In the genomic region with DNA sequence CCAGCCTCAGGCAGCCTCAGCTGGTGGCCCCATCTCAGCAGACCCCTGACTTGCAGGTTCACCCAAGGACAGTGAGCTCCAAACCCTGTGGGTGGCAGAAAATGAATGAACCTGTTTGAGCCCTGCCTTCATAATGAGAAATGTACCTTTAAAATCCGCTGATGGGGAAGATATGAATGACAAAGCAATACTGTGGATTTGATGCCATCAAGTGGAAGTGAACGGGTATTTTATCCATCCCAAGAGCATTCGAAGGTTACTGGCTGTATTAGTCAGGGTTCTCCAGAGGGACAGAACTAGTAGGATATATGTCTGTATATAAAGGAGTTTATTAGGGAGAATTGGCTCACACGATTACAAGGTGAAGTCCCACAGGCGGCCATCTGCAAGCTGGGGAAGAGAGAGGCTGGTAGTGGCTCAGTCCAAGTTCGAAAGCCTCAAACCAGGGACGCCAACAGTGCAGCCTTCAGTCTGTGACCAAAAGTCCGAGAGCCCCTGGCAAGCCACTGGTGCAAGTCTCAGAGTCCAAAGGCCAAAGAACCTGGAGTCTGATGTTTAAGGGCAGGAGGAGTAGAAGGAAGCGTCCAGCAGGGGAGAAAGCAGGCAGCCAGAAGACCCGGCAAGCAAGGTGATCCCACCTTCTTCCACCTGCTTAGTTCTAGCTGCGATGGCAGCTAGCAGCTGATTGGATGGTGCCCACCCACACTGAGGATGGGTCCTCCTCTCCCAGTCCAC, we compare ENCODE assay signal across 13 cellular contexts. TPM values are rescaled to one million over a fixed set of nuclear protein-coding genes. Genes with fewer than 3 reads are reported as not detected.
DNase-seq lines count a peak whose midpoint lies in the region; ATAC-seq and TF ChIP-seq lines count a peak whose summit lies in the region.
"Had no signal": no experiment of that assay in that cellular context is flagged by ENCODE, and none has a peak within 500 bp of the region (broad histone marks: within the 10 kb centered on the region; RNA-seq: fewer than 3 reads in every experiment).

No MANE protein-coding gene starts in this region.

- H3K36me3 ChIP-seq in osteoblast (ENCODE audit: insufficient read depth, low read length) (no peaks in the 10 kb centered on the region), tibial nerve (no peaks in the 10 kb centered on the region)
- H3K36me3 ChIP-seq: BE2C, SJSA1 had no signal

- H3K4me1 Mint-ChIP-seq in activated T-cell treated with anti-CD3 and anti-CD28 coated beads, Interleukin-2, amount 50 U/mL, for 4 hours (ENCODE audit: low read depth), result peaks cover 91% of the 10 kb centered on the region
- H3K4me1 Mint-ChIP-seq in chondrocyte (ENCODE audit: low read depth), result peaks cover 45% of the 10 kb centered on the region

- H3K9me3 Mint-ChIP-seq in activated T-cell treated with anti-CD3 and anti-CD28 coated beads, Interleukin-2, amount 50 U/mL, for 4 hours, result no peaks in the 10 kb centered on the region
- no peaks in the 10 kb centered on the region for H3K9me3 Mint-ChIP-seq in chondrocyte (ENCODE audit: low read depth)
- H3K9me3 Mint-ChIP-seq: dendritic cell treated with granulocyte-macrophage colony-stimulating factor and Interleukin-4, amounts not matched to agents 40 ng/mL and 50 ng/mL, for 4 days; nephron progenitor cell had no signal

- in situ Hi-C loops in GM13977 (cut with MboI; ENCODE audit: low pct_unique_long_range_greater_than_20kb, low sequenced_read_pairs, unreplicated experiment), result no loop called here

- DNase-seq in activated T-cell treated with anti-CD3 and anti-CD28 coated beads, Interleukin-2, amount 50 U/mL, for 4 hours, result no peak
- no peak for DNase-seq in activated T-cell treated with anti-CD3 and anti-CD28 coated beads, Interleukin-2, amount 50 U/mL, for 48 hours
- peak; percentile 18 for DNase-seq in RWPE1 (ENCODE audit: low spot score)
- DNase-seq in chondrocyte (ENCODE audit: low spot score), result no peak
- no peak for DNase-seq in osteoblast (ENCODE audit: insufficient read length, low spot score, missing footprints)
- no peak for DNase-seq in GM13977 (ENCODE audit: low spot score)
- no peak for DNase-seq in tibial nerve (ENCODE audit: low spot score in 2 of 2)
- DNase-seq: BE2C; stimulated activated CD4-positive, alpha-beta T cell treated with anti-CD3 and anti-CD28 coated beads, Interleukin-1b, Interleukin-23, amount 100 ng/mL, for 48 hours had no signal

- POLR2A ChIA-PET in RWPE1 (lab: Yijun Ruan, JAX; ENCODE audit: low non-redundant PET), result no interaction called here

- H3K4me1 ChIP-seq in osteoblast (ENCODE audit: insufficient read depth, low read length), result peaks cover 32% of the 10 kb centered on the region
- peaks cover 0 to 63% (median 36%) of the 10 kb centered on the region in 4 donors for H3K4me1 ChIP-seq in tibial nerve

- CTCF ChIA-PET in RWPE1 (lab: Yijun Ruan, JAX), result interaction anchor here (0.6 kb wide), 1 partner anchor 33 kb away, joined by 4 read pairs; no protein-coding TSS in a partner anchor

- H3K27ac ChIP-seq in RWPE1 (no peak overlapping the region), osteoblast (ENCODE audit: low read depth, low read length) (no peak overlapping the region), tibial nerve (peak overlapping the region in 2 of 4 donors; percentile 73 to 78)
- H3K27ac ChIP-seq: SJSA1 had no signal

- no peaks in the 10 kb centered on the region for H3K27me3 ChIP-seq in osteoblast (ENCODE audit: insufficient read depth, low read length)
- no peaks in the 10 kb centered on the region for H3K27me3 ChIP-seq in tibial nerve
- H3K27me3 ChIP-seq: BE2C, SJSA1 had no signal

- no peak for TF ChIP-seq POLR2A in tibial nerve (IDR thresholded peaks at IDR 0.05)

- H4K20me1 ChIP-seq in osteoblast (ENCODE audit: insufficient read depth, low read length), result no peaks in the 10 kb centered on the region

- H3K79me2 ChIP-seq in osteoblast (ENCODE audit: insufficient read depth, low read length), result no peaks in the 10 kb centered on the region

- TF ChIP-seq EP300 in tibial nerve (IDR thresholded peaks at IDR 0.05), result no peak

- no peak overlapping the region for H2AFZ ChIP-seq in osteoblast (ENCODE audit: low read length)

- H3K4me3 Mint-ChIP-seq in activated T-cell treated with anti-CD3 and anti-CD28 coated beads, Interleukin-2, amount 50 U/mL, for 4 hours, result peak overlapping the region; percentile 19
- no peak overlapping the region for H3K4me3 Mint-ChIP-seq in chondrocyte (ENCODE audit: unreplicated experiment)
- H3K4me3 Mint-ChIP-seq: dendritic cell treated with granulocyte-macrophage colony-stimulating factor and Interleukin-4, amounts not matched to agents 40 ng/mL and 50 ng/mL, for 4 days; nephron progenitor cell had no signal

- H3K4me3 ChIP-seq in osteoblast (ENCODE audit: insufficient read depth, low read length) (no peak overlapping the region), tibial nerve (no peak overlapping the region)
- H3K4me3 ChIP-seq: SJSA1 had no signal

- ATAC-seq in activated T-cell treated with anti-CD3 and anti-CD28 coated beads, Interleukin-2, amount 50 U/mL, for 4 hours, result no peak
- no peak for ATAC-seq in GM19463 (IDR thresholded peaks at IDR 0.05; ENCODE audit: unreplicated experiment)

- no peak overlapping the region for H3K27ac Mint-ChIP-seq in chondrocyte (ENCODE audit: unreplicated experiment)
- H3K27ac Mint-ChIP-seq: dendritic cell treated with granulocyte-macrophage colony-stimulating factor and Interleukin-4, amounts not matched to agents 40 ng/mL and 50 ng/mL, for 4 days; nephron progenitor cell had no signal

- no peak for TF ChIP-seq CTCF in RWPE1 (conservative IDR thresholded peaks at IDR 0.05; ENCODE audit: low read depth)
- TF ChIP-seq CTCF in chondrocyte (IDR thresholded peaks at IDR 0.05), result peak; percentile 36
- TF ChIP-seq CTCF in osteoblast (IDR thresholded peaks at IDR 0.05; ENCODE audit: extremely low read depth, low read depth, low read length), result peak; percentile 27
- TF ChIP-seq CTCF in GM13977 (IDR thresholded peaks at IDR 0.05; ENCODE audit: extremely low read depth, insufficient read depth, missing control alignments), result no peak
- no peak for TF ChIP-seq CTCF in tibial nerve (IDR thresholded peaks at IDR 0.05)

- no peak overlapping the region for H3K4me2 ChIP-seq in osteoblast (ENCODE audit: insufficient read depth, low read length)

- WGBS in tibial nerve, 2 donors, result 82% methylated on average over 11 of the region's 11 CpGs

- no peaks in the 10 kb centered on the region for H3K9me3 ChIP-seq in osteoblast (ENCODE audit: low read depth, low read length)
- no peaks in the 10 kb centered on the region for H3K9me3 ChIP-seq in tibial nerve
- H3K9me3 ChIP-seq: BE2C, SJSA1 had no signal

- no peaks in the 10 kb centered on the region for H3K36me3 Mint-ChIP-seq in activated T-cell treated with anti-CD3 and anti-CD28 coated beads, Interleukin-2, amount 50 U/mL, for 4 hours (ENCODE audit: insufficient read depth)
- no peaks in the 10 kb centered on the region for H3K36me3 Mint-ChIP-seq in chondrocyte (ENCODE audit: low read depth)

- H3K27me3 Mint-ChIP-seq in activated T-cell treated with anti-CD3 and anti-CD28 coated beads, Interleukin-2, amount 50 U/mL, for 4 hours (ENCODE audit: low read depth), result no peaks in the 10 kb centered on the region
- H3K27me3 Mint-ChIP-seq in chondrocyte (ENCODE audit: low read depth), result peaks cover 2% of the 10 kb centered on the region

RNA-seq across cellular contexts. Expression of a gene that starts 32.1 kb away (rescaled TPM):
- total RNA-seq in activated T-cell treated with anti-CD3 and anti-CD28 coated beads, Interleukin-2, amount 50 U/mL, for 4 hours, result 1 to 10 TPM; 2.3 to 7.6 (median 5.1) TPM
- total RNA-seq in chondrocyte (0.07 to 0.72 TPM (median 0.49 TPM) in 3 replicates), osteoblast (under 0.01 and 0.72 TPM in 2 replicates), tibial nerve (10 to 100 TPM in 3 of 4 donors, 1 to 10 TPM in 1; 6.0 to 35.0 (median 19.5) TPM)

Comparison
In these comparisons a context has a peak if more than half of its experiments do, and no peak if none do; other contexts are left out.
1. CTCF ChIP-seq: peak in chondrocyte (single experiment) and osteoblast (single experiment); none in RWPE1 (single experiment), GM13977 (single experiment) and tibial nerve (0 of 5).